1 cellular context compared by ENCODE assay signal in genomic region chr2:159750873-159751272, GRCh38.
A peak's percentile ranks its signal among the peaks of the same experiment; 100 is the strongest.
TF ChIP-seq lines count a peak whose summit lies in the region.

No MANE protein-coding gene starts in this region.

TF ChIP-seq in K562, 482 proteins besides CTCF, POLR2A, EP300 and RAD21:
- TF ChIP-seq POLR2AphosphoS2 (IDR thresholded peaks at IDR 0.05; ENCODE audit: low read length) = 0 out of 2 replicates have a peak, but pooled peaks have one; percentile 5
- TF ChIP-seq RREB1 (CRISPR knock-in tag; IDR thresholded peaks at IDR 0.05) = no peak
- TF ChIP-seq ZNF507 (tag; conservative IDR thresholded peaks at IDR 0.05) = no peak
- no peak for TF ChIP-seq GTF2F1 (IDR thresholded peaks at IDR 0.05; ENCODE audit: low read depth, low read length)
